Comparison of ENCODE assay signal across 8 cellular contexts in genomic region chr5:138492552-138493045, GRCh38. TPM values are rescaled to one million over a fixed set of nuclear protein-coding genes. Genes with fewer than 3 reads are reported as not detected.
A peak's percentile ranks its signal among the peaks of the same experiment; 100 is the strongest.
DNase-seq lines count a peak whose midpoint lies in the region; ATAC-seq and TF ChIP-seq lines count a peak whose summit lies in the region.

No MANE protein-coding gene starts in this region.

- no peak for ATAC-seq in GM19455 (IDR thresholded peaks at IDR 0.05; ENCODE audit: unreplicated experiment)

- H3K79me2 ChIP-seq in parathyroid adenoma, result no peaks in the 10 kb centered on the region

- peak overlapping the region; percentile 87 for H2AFZ ChIP-seq in parathyroid adenoma

- peak overlapping the region in 3 of 4 donors; percentile 18 to 53 (median 48) for H3K27ac ChIP-seq in Peyer's patch
- H3K27ac ChIP-seq in esophagus (ENCODE audit: low read depth in 2 of 2, low read length in 1 of 2), result peak overlapping the region; percentile 89 to 91
- H3K27ac ChIP-seq in parathyroid adenoma, result peak overlapping the region; percentile 64
- no peak overlapping the region for H3K27ac ChIP-seq in caudate nucleus (ENCODE audit: low read depth, low read length)

- peaks cover 3% of the 10 kb centered on the region for H3K27me3 Mint-ChIP-seq in Caco-2 (ENCODE audit: insufficient read depth, unreplicated experiment)

- no TSS peak for BruUV-seq in Caco-2 (replicated peaks; lab: Mats Ljungman, UMichigan)

- no peaks in the 10 kb centered on the region for H3K9me3 Mint-ChIP-seq in Caco-2 (ENCODE audit: unreplicated experiment)

- TF ChIP-seq CTCF in Caco-2 (IDR thresholded peaks at IDR 0.05; ENCODE audit: insufficient read depth in 1 of 2, low read depth in 1 of 2, low read length in 1 of 2, severe bottlenecking in 1 of 2, unreplicated experiment in 1 of 2) (no peak), Peyer's patch (IDR thresholded peaks at IDR 0.05) (no peak), parathyroid adenoma (IDR thresholded peaks at IDR 0.05) (no peak)

- POLR2A ChIA-PET in Caco-2 (lab: Charles Lee), result interaction anchor here (0.6 to 1.4 kb wide), 4 partner anchors 11 to 51 kb away, joined by 3 to 6 read pairs (median 6); partner anchors contain the start of gene EGR1

- WGBS in esophagus, 2 donors, result 19 to 28% methylated on average over 10 of the region's 10 CpGs

- no peaks in the 10 kb centered on the region for H3K36me3 ChIP-seq in Caco-2 (ENCODE audit: control insufficient read depth, insufficient read depth, low read length)
- no peaks in the 10 kb centered on the region for H3K36me3 ChIP-seq in Peyer's patch
- H3K36me3 ChIP-seq in esophagus (ENCODE audit: control insufficient read depth in 2 of 2, insufficient read depth in 2 of 2, low read length in 1 of 2), result no peaks in the 10 kb centered on the region
- no peaks in the 10 kb centered on the region for H3K36me3 ChIP-seq in parathyroid adenoma (ENCODE audit: control insufficient read depth, insufficient read depth, low read length)

- H3K4me1 ChIP-seq in Caco-2, result peaks cover 44% of the 10 kb centered on the region
- peaks cover 0 to 19% (median 14%) of the 10 kb centered on the region in 4 donors for H3K4me1 ChIP-seq in Peyer's patch
- peaks cover 0 to 20% of the 10 kb centered on the region in 2 donors for H3K4me1 ChIP-seq in esophagus (ENCODE audit: control insufficient read depth in 2 of 2, insufficient read depth in 2 of 2, low read length in 1 of 2)
- H3K4me1 ChIP-seq in parathyroid adenoma, result peaks cover 28% of the 10 kb centered on the region

- H3K27ac Mint-ChIP-seq in Caco-2 (ENCODE audit: unreplicated experiment), result peak overlapping the region; percentile 86

- H3K4me3 Mint-ChIP-seq in Caco-2 (ENCODE audit: unreplicated experiment), result peak overlapping the region; percentile 87

- peaks cover 16% of the 10 kb centered on the region for H3K4me1 Mint-ChIP-seq in Caco-2 (ENCODE audit: low read depth, unreplicated experiment)

- peak overlapping the region; percentile 89 for H3K4me2 ChIP-seq in parathyroid adenoma (ENCODE audit: low read length)

- H3K27me3 ChIP-seq in Caco-2 (replicated peaks; ENCODE audit: control insufficient read depth, insufficient read depth, low read length), result no peaks in the 10 kb centered on the region
- H3K27me3 ChIP-seq in Peyer's patch, result no peaks in the 10 kb centered on the region
- no peaks in the 10 kb centered on the region for H3K27me3 ChIP-seq in esophagus (ENCODE audit: control insufficient read depth in 1 of 2, insufficient read depth in 2 of 2, low read length in 2 of 2)
- H3K27me3 ChIP-seq in parathyroid adenoma (ENCODE audit: control insufficient read depth, insufficient read depth, low read length), result no peaks in the 10 kb centered on the region

- no peaks in the 10 kb centered on the region for H3K9me3 ChIP-seq in Caco-2
- no peaks in the 10 kb centered on the region for H3K9me3 ChIP-seq in Peyer's patch
- H3K9me3 ChIP-seq in esophagus (ENCODE audit: control insufficient read depth in 2 of 2, insufficient read depth in 1 of 2, low read depth in 1 of 2, low read length in 1 of 2), result no peaks in the 10 kb centered on the region
- no peaks in the 10 kb centered on the region for H3K9me3 ChIP-seq in parathyroid adenoma (ENCODE audit: control insufficient read depth, low read length)

- peak overlapping the region; percentile 63 for H3K9ac ChIP-seq in parathyroid adenoma

- H3K36me3 Mint-ChIP-seq in Caco-2 (ENCODE audit: insufficient read depth, unreplicated experiment), result peaks cover 18% of the 10 kb centered on the region

- CTCF ChIA-PET in Caco-2 (lab: Charles Lee), result interaction anchor here (0.6 to 1.6 kb wide), 7 partner anchors 9 to 43 kb away, joined by 3 to 18 read pairs (median 5); partner anchors contain the start of gene EGR1

- H3K4me3 ChIP-seq in Caco-2 (ENCODE audit: low read depth, low read length) (peak overlapping the region; percentile 54), Peyer's patch (peak overlapping the region; percentile 26 to 66 (median 62)), esophagus (ENCODE audit: low read depth in 1 of 2, low read length in 2 of 2) (peak overlapping the region; percentile 48 to 54), parathyroid adenoma (ENCODE audit: low read depth, low read length) (peak overlapping the region; percentile 59)

- intact Hi-C loops in Caco-2 (cut with micrococcal nuclease; ENCODE audit: unreplicated experiment), result loop anchor here (1.0 to 2.0 kb wide), 2 partner anchors 28 to 50 kb away; partner anchors contain the start of gene ETF1

- DNase-seq in Caco-2, result no peak
- no peak for DNase-seq in Peyer's patch
- no peak for DNase-seq in caudate nucleus (lab: John Stamatoyannopoulos, UW)
- no peak for DNase-seq in NCI-H1930 (lab: John Stamatoyannopoulos, UW)
- DNase-seq in GM19240 (ENCODE audit: insufficient read length, low spot score), result no peak

- TF ChIP-seq POLR2A in Peyer's patch (IDR thresholded peaks at IDR 0.05), result no peak

RNA-seq across cellular contexts. Expression of gene EGR1, which starts 27.3 kb away (rescaled TPM):
- total RNA-seq in Caco-2 (2022) (83.7 and 84.0 TPM in 2 replicates), Peyer's patch (100 to 1,000 TPM in 1 of 4 donors, 10 to 100 TPM in 1, 1 to 10 TPM in 2; 5.3 to 109 (median 11.4) TPM)
- 10 to 100 TPM; 17.9 to 45.0 TPM for polyA plus RNA-seq in esophagus

RNA-seq across cellular contexts. Expression of gene ETF1, which starts 50.4 kb away (rescaled TPM):
- total RNA-seq in Caco-2 (2022) (179 and 184 TPM in 2 replicates), Peyer's patch (10 to 100 TPM; 33.3 to 75.1 (median 39.3) TPM)
- polyA plus RNA-seq in esophagus, result 10 to 100 TPM; 38.9 to 64.8 TPM

RNA-seq across cellular contexts. Expression of gene REEP2, which starts 53.7 kb away (rescaled TPM):
- total RNA-seq in Caco-2 (2022) (3.8 and 4.5 TPM in 2 replicates), Peyer's patch (10 to 100 TPM in 1 of 4 donors, 1 to 10 TPM in 3; 1.7 to 10.7 (median 2.1) TPM)
- 1 to 10 TPM; 2.0 to 2.6 TPM for polyA plus RNA-seq in esophagus
